In genomic region chr12:123522164-123522563, GRCh38 we compare ENCODE assay signal across 35 cellular contexts.
"Had no signal": no experiment of that assay in that cellular context is flagged by ENCODE, and none has a peak within 500 bp of the region (broad histone marks: within the 10 kb centered on the region; RNA-seq: fewer than 3 reads in every experiment).

No MANE protein-coding gene starts in this region.

- H3K27ac ChIP-seq: adrenal gland, body of pancreas, breast epithelium, PC-9, VCaP had no signal

- ATAC-seq: activated naive CD4-positive, alpha-beta T cell treated with anti-CD3 and anti-CD28 coated beads, Interleukin-2, amount 50 U/mL, for 72 hours; activated T-cell treated with anti-CD3 and anti-CD28 coated beads, Interleukin-2, amount 50 U/mL, for 4 hours; body of pancreas had no signal

- H3K9me3 Mint-ChIP-seq: activated B cell treated with CpG ODN at 0.5 μM for 24 hours; activated CD4-positive, alpha-beta memory T cell treated with anti-CD3 and anti-CD28 coated beads for 36 hours; activated naive CD4-positive, alpha-beta T cell treated with anti-CD3 and anti-CD28 coated beads for 36 hours; activated naive CD4-positive, alpha-beta T cell treated with anti-CD3 and anti-CD28 coated beads, Interleukin-2, amount 50 U/mL, for 72 hours; activated T-cell treated with anti-CD3 and anti-CD28 coated beads, Interleukin-2, amount 50 U/mL, for 4 hours; activated T-helper 1 cell treated with anti-CD3 and anti-CD28 coated beads, Interleukin-12 subunit alpha, Interleukin-12 subunit beta, Interleukin-2, Interleukin-4 antibody, amounts not matched to agents 30 ng/mL and 10 ng/mL and 1 ng/mL, durations not matched to agents 14 hours and 24 hours and 36 hours had no signal

- H3K27me3 ChIP-seq: adrenal gland, body of pancreas, breast epithelium had no signal

- H3K36me3 ChIP-seq: breast epithelium had no signal

- H3K4me3 ChIP-seq: adrenal gland, body of pancreas, breast epithelium, PC-9 had no signal

- H3K4me1 Mint-ChIP-seq: activated B cell treated with CpG ODN at 0.5 μM for 24 hours had no signal

- H3K9me3 ChIP-seq: adrenal gland, body of pancreas, breast epithelium had no signal

- H3K27ac Mint-ChIP-seq: activated B cell treated with CpG ODN at 0.5 μM for 24 hours; activated CD4-positive, alpha-beta memory T cell treated with anti-CD3 and anti-CD28 coated beads for 36 hours; activated naive CD4-positive, alpha-beta T cell treated with anti-CD3 and anti-CD28 coated beads for 36 hours; activated naive CD4-positive, alpha-beta T cell treated with anti-CD3 and anti-CD28 coated beads, Interleukin-2, amount 50 U/mL, for 72 hours; activated T-helper 1 cell treated with anti-CD3 and anti-CD28 coated beads, Interleukin-12 subunit alpha, Interleukin-12 subunit beta, Interleukin-2, Interleukin-4 antibody, amounts not matched to agents 30 ng/mL and 10 ng/mL and 1 ng/mL, durations not matched to agents 14 hours and 24 hours and 36 hours had no signal

- H3K27me3 Mint-ChIP-seq: activated B cell treated with CpG ODN at 0.5 μM for 24 hours; activated CD4-positive, alpha-beta memory T cell treated with anti-CD3 and anti-CD28 coated beads for 36 hours had no signal

- H3K4me3 Mint-ChIP-seq: activated B cell treated with CpG ODN at 0.5 μM for 24 hours; activated CD4-positive, alpha-beta memory T cell treated with anti-CD3 and anti-CD28 coated beads for 36 hours; activated naive CD4-positive, alpha-beta T cell treated with anti-CD3 and anti-CD28 coated beads for 36 hours; activated T-cell treated with anti-CD3 and anti-CD28 coated beads, Interleukin-2, amount 50 U/mL, for 4 hours; activated T-helper 1 cell treated with anti-CD3 and anti-CD28 coated beads, Interleukin-12 subunit alpha, Interleukin-12 subunit beta, Interleukin-2, Interleukin-4 antibody, amounts not matched to agents 30 ng/mL and 10 ng/mL and 1 ng/mL, durations not matched to agents 14 hours and 24 hours and 36 hours had no signal

- H3K4me1 ChIP-seq: breast epithelium had no signal

- H3K36me3 Mint-ChIP-seq: activated naive CD4-positive, alpha-beta T cell treated with anti-CD3 and anti-CD28 coated beads, Interleukin-2, amount 50 U/mL, for 72 hours had no signal

- DNase-seq: activated B cell treated with CpG ODN at 0.5 μM for 24 hours; activated CD4-positive, alpha-beta memory T cell treated with anti-CD3 and anti-CD28 coated beads for 36 hours; activated CD4-positive, alpha-beta T cell treated with anti-CD3 and anti-CD28 coated beads for 4 hours; activated CD4-positive, alpha-beta T cell treated with anti-CD3 and anti-CD28 coated beads, Interleukin-2, amount 50 U/mL, for 1 hour; activated CD4-positive, CD25-positive, alpha-beta regulatory T cell treated with anti-CD3 and anti-CD28 coated beads, Interleukin-2, amount 50 U/mL, for 72 hours; activated CD8-positive, alpha-beta memory T cell treated with anti-CD3 and anti-CD28 coated beads, Interleukin-2, amount 50 U/mL, for 4 hours; activated gamma-delta T cell treated with Interleukin-2 at 50 U/mL for 16 hours; activated naive CD4-positive, alpha-beta T cell treated with anti-CD3 and anti-CD28 coated beads for 36 hours; activated T-cell treated with anti-CD3 and anti-CD28 coated beads for 4 hours; activated T-cell treated with anti-CD3 and anti-CD28 coated beads, Interleukin-2, amount 50 U/mL, for 4 hours; adrenal gland; body of pancreas; central memory CD4-positive, alpha-beta T cell; KG1; NCI-H1092 treated with DMSO at 0.1 percent for 48 hours; NCI-H1417; NCI-H146; NCI-H187; NCI-H2029 treated with DMSO at 0.1 percent for 48 hours; NCI-H2107; NCI-H2171 treated with DMSO at 0.1 percent for 48 hours; NCI-H226; NCI-H446 treated with DMSO at 0.1 percent for 48 hours; NCI-H524; NCI-H69; NK-92 treated with Interleukin-12 subunit alpha and Interleukin-12 subunit beta, amount 100 ng/mL, for 24 hours; PC-9; SW 1271; T-helper 1 cell; T-helper 2 cell; T-helper 9 cell had no signal
